Comparison of ENCODE assay signal across 11 cellular contexts in the genomic region with DNA sequence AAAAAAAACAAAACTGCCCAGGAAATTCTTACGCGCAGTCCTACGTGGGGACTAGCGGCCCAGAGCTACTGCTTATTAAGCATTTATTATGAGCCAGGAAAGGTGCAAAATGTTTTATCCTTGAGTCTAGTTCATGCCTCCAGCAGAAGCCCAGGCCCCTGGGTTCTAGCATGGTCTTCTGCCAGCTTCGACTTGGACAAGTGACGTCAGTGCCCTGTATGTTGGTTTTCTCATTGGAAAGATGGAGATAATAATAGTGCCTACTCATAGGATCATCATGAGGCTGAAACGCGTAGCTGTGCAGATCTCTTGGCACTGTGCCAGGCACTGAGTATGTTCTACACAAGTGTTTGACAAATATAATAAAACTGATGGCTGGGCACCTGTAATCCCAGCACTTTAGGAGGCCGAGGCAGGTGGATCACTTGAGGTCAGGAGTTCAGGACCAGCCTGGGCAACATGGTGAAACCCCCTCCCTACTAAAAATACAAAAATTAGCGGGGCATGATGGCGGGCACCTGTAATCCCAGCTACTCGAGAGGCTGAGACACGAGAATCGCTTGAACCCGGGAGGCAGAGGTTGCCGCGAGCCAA. TPM values are rescaled to one million over a fixed set of nuclear protein-coding genes. Genes with fewer than 3 reads are reported as not detected.
A peak's percentile ranks its signal among the peaks of the same experiment; 100 is the strongest.
DNase-seq lines count a peak whose midpoint lies in the region; ATAC-seq and TF ChIP-seq lines count a peak whose summit lies in the region.
"Had no signal": no experiment of that assay in that cellular context is flagged by ENCODE, and none has a peak within 500 bp of the region (broad histone marks: within the 10 kb centered on the region; RNA-seq: fewer than 3 reads in every experiment).

No MANE protein-coding gene starts in this region.

- CTCF ChIA-PET in Calu3 (lab: Charles Lee), result interaction anchor here (0.6 to 1.6 kb wide), 3 partner anchors 18 to 70 kb away, joined by 3 to 4 read pairs (median 3); no protein-coding TSS in a partner anchor

- H3K4me1 Mint-ChIP-seq in Calu3 (ENCODE audit: low read depth, unreplicated experiment), result peaks cover 9% of the 10 kb centered on the region
- H3K4me1 Mint-ChIP-seq: stimulated activated memory B cell treated with anti-CD40 and anti-IgM and Interleukin-4, amounts not matched to agents 10 μg/mL and 1 μg/mL and 100 μg/mL, for 72 hours had no signal

- no peak overlapping the region for H3K4me3 ChIP-seq in left ventricle myocardium inferior
- no peak overlapping the region for H3K4me3 ChIP-seq in gastrocnemius medialis

- H3K36me3 Mint-ChIP-seq in Calu3 (ENCODE audit: insufficient read depth, unreplicated experiment), result peaks cover 9% of the 10 kb centered on the region
- H3K36me3 Mint-ChIP-seq: stimulated activated memory B cell treated with anti-CD40 and anti-IgM and Interleukin-4, amounts not matched to agents 10 μg/mL and 1 μg/mL and 100 μg/mL, for 72 hours had no signal

- no peaks in the 10 kb centered on the region for H3K27me3 Mint-ChIP-seq in Calu3 (ENCODE audit: unreplicated experiment)

- H3K27me3 ChIP-seq in left ventricle myocardium inferior (ENCODE audit: low read depth), result peaks cover 4% of the 10 kb centered on the region
- H3K27me3 ChIP-seq in gastrocnemius medialis, result no peaks in the 10 kb centered on the region

- DNase-seq in left cardiac atrium (peak; percentile 54), left ventricle myocardium inferior (no peak), NCI-H69 (lab: John Stamatoyannopoulos, UW) (peak; percentile 96), dermis microvascular lymphatic vessel endothelial cell (ENCODE audit: low read depth in 2 of 2) (peak; percentile 69), Calu3 (no peak), gastrocnemius medialis (no peak), cerebellum (ENCODE audit: low spot score) (no peak), epidermal melanocyte (ENCODE audit: insufficient read length, low spot score) (no peak)
- DNase-seq: activated CD4-positive, alpha-beta T cell treated with anti-CD3 and anti-CD28 coated beads for 4 hours had no signal

- no peak overlapping the region for H3K27ac ChIP-seq in left ventricle myocardium inferior (replicated peaks)
- H3K27ac ChIP-seq in gastrocnemius medialis, result no peak overlapping the region

- in situ Hi-C loops in gastrocnemius medialis (cut with MboI; ENCODE audit: low sequenced_read_pairs in 4 of 4), result no loop called here

- H3K9me3 ChIP-seq in left ventricle myocardium inferior (replicated peaks), result no peaks in the 10 kb centered on the region
- H3K9me3 ChIP-seq in gastrocnemius medialis, result no peaks in the 10 kb centered on the region

- H3K4me3 Mint-ChIP-seq in Calu3 (ENCODE audit: low read depth, unreplicated experiment), result no peak overlapping the region
- H3K4me3 Mint-ChIP-seq: stimulated activated memory B cell treated with anti-CD40 and anti-IgM and Interleukin-4, amounts not matched to agents 10 μg/mL and 1 μg/mL and 100 μg/mL, for 72 hours had no signal

- no peak for TF ChIP-seq CTCF in left ventricle myocardium inferior (IDR thresholded peaks at IDR 0.05; ENCODE audit: borderline replicate concordance)
- no peak for TF ChIP-seq CTCF in Calu3 (IDR thresholded peaks at IDR 0.05; ENCODE audit: unreplicated experiment)
- TF ChIP-seq CTCF in gastrocnemius medialis (IDR thresholded peaks at IDR 0.05 in 4 of 5, conservative IDR thresholded peaks at IDR 0.05 in 1 of 5), result no peak

- ATAC-seq in left cardiac atrium (no peak), gastrocnemius medialis (no peak)
- ATAC-seq: stimulated activated memory B cell treated with anti-CD40 and anti-IgM and Interleukin-4, amounts not matched to agents 10 μg/mL and 1 μg/mL and 100 μg/mL, for 72 hours had no signal

- no peak for TF ChIP-seq POLR2A in gastrocnemius medialis (IDR thresholded peaks at IDR 0.05)

- BruUV-seq in Calu3 (replicated peaks; lab: Mats Ljungman, UMichigan), result no TSS peak

- H3K27ac Mint-ChIP-seq in Calu3 (ENCODE audit: unreplicated experiment), result no peak overlapping the region
- H3K27ac Mint-ChIP-seq: stimulated activated memory B cell treated with anti-CD40 and anti-IgM and Interleukin-4, amounts not matched to agents 10 μg/mL and 1 μg/mL and 100 μg/mL, for 72 hours had no signal

- intact Hi-C loops in left cardiac atrium (cut with DNase I) (no loop called here), left ventricle myocardium inferior (cut with micrococcal nuclease) (no loop called here), Calu3 (cut with micrococcal nuclease; ENCODE audit: unreplicated experiment) (no loop called here), gastrocnemius medialis (cut with DNase I; ENCODE audit: low total_unique reads) (no loop called here)

- H3K9me3 Mint-ChIP-seq in Calu3 (ENCODE audit: low read depth, unreplicated experiment), result no peaks in the 10 kb centered on the region
- H3K9me3 Mint-ChIP-seq: stimulated activated memory B cell treated with anti-CD40 and anti-IgM and Interleukin-4, amounts not matched to agents 10 μg/mL and 1 μg/mL and 100 μg/mL, for 72 hours had no signal

- no peaks in the 10 kb centered on the region for H3K36me3 ChIP-seq in left ventricle myocardium inferior
- H3K36me3 ChIP-seq in gastrocnemius medialis, result no peaks in the 10 kb centered on the region

- H3K4me1 ChIP-seq in left ventricle myocardium inferior, result no peaks in the 10 kb centered on the region
- H3K4me1 ChIP-seq in gastrocnemius medialis, result peaks cover 3 to 4% of the 10 kb centered on the region in 2 donors

RNA-seq across cellular contexts. Expression of gene SULT2B1, which starts 12.4 kb away (rescaled TPM):
- under 1 TPM; 0.39 to 0.71 TPM for total RNA-seq in left cardiac atrium
- 0.33 TPM for total RNA-seq in left ventricle myocardium inferior
- total RNA-seq in dermis microvascular lymphatic vessel endothelial cell, result 0.13 TPM in 1 of 2 replicates, not detected in the other
- 0.64 TPM in 1 of 2 replicates, not detected in the other for total RNA-seq in Calu3 (2022)
- not detected for total RNA-seq in gastrocnemius medialis
- not detected for total RNA-seq in cerebellum
- total RNA-seq: renal cortical epithelial cell had no signal

RNA-seq across cellular contexts. Expression of gene LMTK3, which starts 28.0 kb away (rescaled TPM):
- 1 to 10 TPM; 2.0 to 2.9 TPM for total RNA-seq in left cardiac atrium
- 1.1 TPM for total RNA-seq in left ventricle myocardium inferior
- under 0.01 and 0.13 TPM in 2 replicates for total RNA-seq in dermis microvascular lymphatic vessel endothelial cell
- 1.0 and 2.4 TPM in 2 replicates for total RNA-seq in Calu3 (2022)
- not detected for total RNA-seq in gastrocnemius medialis
- 7.0 TPM for total RNA-seq in cerebellum

Comparison
In these comparisons a context has a peak if more than half of its experiments do, and no peak if none do; other contexts are left out.
1. DNase-seq: peak in left cardiac atrium (single experiment), NCI-H69 (single experiment) and dermis microvascular lymphatic vessel endothelial cell (2 of 2); none in left ventricle myocardium inferior (single experiment), Calu3 (single experiment), gastrocnemius medialis (0 of 2), cerebellum (single experiment) and epidermal melanocyte (single experiment).